18 cellular contexts compared by ENCODE assay signal in genomic region chr15:43930556-43930955, GRCh38.
A peak's percentile ranks its signal among the peaks of the same experiment; 100 is the strongest.
DNase-seq lines count a peak whose midpoint lies in the region; ATAC-seq, FAIRE-seq and TF ChIP-seq lines count a peak whose summit lies in the region.
"Had no signal": no experiment of that assay in that cellular context is flagged by ENCODE, and none has a peak within 500 bp of the region (broad histone marks: within the 10 kb centered on the region; RNA-seq: fewer than 3 reads in every experiment).

No MANE protein-coding gene starts in this region.

- H3K27me3 Mint-ChIP-seq in GM23338 (ENCODE audit: insufficient read depth, low read depth, poor library complexity): peaks cover 9% of the 10 kb centered on the region
- H3K27me3 Mint-ChIP-seq in activated naive CD4-positive, alpha-beta T cell treated with anti-CD3 and anti-CD28 coated beads, Interleukin-2, amount 10 ng/mL, durations not matched to agents 7 days and 5 days: peaks cover 16% of the 10 kb centered on the region

- H2BK12ac ChIP-seq in H1 (ENCODE audit: low read depth, low read length): peak overlapping the region; percentile 83; the same call in 1 of the 2 replicates

- no peak overlapping the region for H4K8ac ChIP-seq in H1 (ENCODE audit: extremely low read depth, insufficient read depth, low read length)

- no peak for TF ChIP-seq CTCF in GM23338 (conservative IDR thresholded peaks at IDR 0.05; ENCODE audit: low read depth in 2 of 2)
- TF ChIP-seq CTCF in OCI-LY1 (IDR thresholded peaks at IDR 0.05; ENCODE audit: low read length): no peak
- no peak for TF ChIP-seq CTCF in H1 (IDR thresholded peaks at IDR 0.05; ENCODE audit: control extremely low read depth in 1 of 3, insufficient read depth in 1 of 3, low read depth in 1 of 3, low read length in 3 of 3)
- TF ChIP-seq CTCF in spleen (IDR thresholded peaks at IDR 0.05 in 8 of 11, conservative IDR thresholded peaks at IDR 0.05 in 3 of 11): no peak

- no peak overlapping the region for H3K23ac ChIP-seq in H1 (ENCODE audit: insufficient read length)

- POLR2A ChIA-PET in H1 (lab: Charles Lee; ENCODE audit: partially characterized antibody): interaction anchor here (0.6 to 1.6 kb wide), 5 partner anchors 9 to 497 kb away, joined by 3 to 4 read pairs (median 3); partner anchors contain the start of gene CTDSPL2

- H3K36me3 ChIP-seq in GM23338 (ENCODE audit: insufficient read depth) (no peaks in the 10 kb centered on the region), OCI-LY1 (ENCODE audit: insufficient read depth, low read length) (no peaks in the 10 kb centered on the region), H1 (ENCODE audit: control insufficient read depth in 2 of 4, insufficient read depth in 4 of 4, low read length in 3 of 4) (no peaks in the 10 kb centered on the region), spleen (no peaks in the 10 kb centered on the region)
- H3K36me3 ChIP-seq: lower lobe of right lung, SJSA1, tibial nerve had no signal

- no peak for ATAC-seq in GM23338
- ATAC-seq: activated T-cell treated with anti-CD3 and anti-CD28 coated beads, Interleukin-2, amount 50 U/mL, for 4 hours; K562; lower lobe of right lung; sciatic nerve had no signal

- FAIRE-seq in H1 (lab: Jason Lieb, UNC): no peak
- FAIRE-seq: K562 had no signal

- H3K27ac ChIP-seq in GM23338 (ENCODE audit: low read depth) (no peak overlapping the region; the same call in 1 of the 2 replicates), OCI-LY1 (ENCODE audit: low read depth, low read length, poor library complexity, severe bottlenecking) (peak overlapping the region; percentile 28), H1 (ENCODE audit: low read depth, low read length) (peak overlapping the region; percentile 32; the same call in 1 of the 2 replicates), spleen (no peak overlapping the region)
- H3K27ac ChIP-seq: lower lobe of right lung, SJSA1, tibial nerve had no signal

- H3K56ac ChIP-seq in H1 (replicated peaks; ENCODE audit: insufficient read length, low read depth, low read length): peak overlapping the region; percentile 3

- no peak for DNase-seq in GM23338 (ENCODE audit: low spot score)
- DNase-seq in H1 (ENCODE audit: low read depth in 1 of 2, low spot score in 2 of 2): no peak
- peak; percentile 57 for DNase-seq in spleen
- DNase-seq in NCI-H82 treated with DMSO at 0.1 percent for 48 hours (lab: John Stamatoyannopoulos, UW; ENCODE audit: unreplicated experiment): no peak
- no peak for DNase-seq in NCI-H1092 treated with DMSO at 0.1 percent for 48 hours (lab: John Stamatoyannopoulos, UW)
- DNase-seq in DMS79 (lab: John Stamatoyannopoulos, UW): no peak
- DNase-seq in activated naive CD4-positive, alpha-beta T cell treated with anti-CD3 and anti-CD28 coated beads, Interleukin-2, amount 10 ng/mL, durations not matched to agents 7 days and 5 days: no peak
- DNase-seq: activated CD4-positive, alpha-beta T cell treated with anti-CD3 and anti-CD28 coated beads, Interleukin-2, amount 50 U/mL, for 1 hour; activated T-cell treated with anti-CD3 and anti-CD28 coated beads, Interleukin-2, amount 50 U/mL, for 4 hours; HFFc6; lower lobe of right lung; NCI-H1105; NCI-H2171 had no signal

- H2BK20ac ChIP-seq in H1 (ENCODE audit: low read length): peak overlapping the region; percentile 62

- peak overlapping the region; percentile 33; the same call in 1 of the 2 replicates for H3K18ac ChIP-seq in H1 (ENCODE audit: extremely low read depth, low read length)

- no peak overlapping the region for H2BK15ac ChIP-seq in H1 (ENCODE audit: low read length)

- H3K9ac ChIP-seq in OCI-LY1 (ENCODE audit: low read length) (no peak overlapping the region), H1 (replicated peaks in 1 of 4; ENCODE audit: extremely low read depth in 1 of 4, low read depth in 3 of 4, low read length in 3 of 4) (no peak overlapping the region)

- H2AFZ ChIP-seq in GM23338 (no peak overlapping the region), OCI-LY1 (ENCODE audit: low read length) (no peak overlapping the region), H1 (ENCODE audit: low read length) (no peak overlapping the region)

- no peaks in the 10 kb centered on the region for H3K79me2 ChIP-seq in GM23338 (replicated peaks; ENCODE audit: insufficient read depth)
- H3K79me2 ChIP-seq in OCI-LY1 (ENCODE audit: insufficient read depth, low read length): no peaks in the 10 kb centered on the region
- no peaks in the 10 kb centered on the region for H3K79me2 ChIP-seq in H1 (ENCODE audit: control insufficient read depth in 1 of 2, insufficient read depth in 2 of 2, low read length in 2 of 2)

- H3F3A ChIP-seq in GM23338 (replicated peaks; ENCODE audit: low read depth): peaks cover 9% of the 10 kb centered on the region; the same call in 1 of the 2 replicates
- no peaks in the 10 kb centered on the region for H3F3A ChIP-seq in OCI-LY1 (ENCODE audit: insufficient read depth, low read length)

- no peak overlapping the region for H3K27ac Mint-ChIP-seq in GM23338
- no peak overlapping the region for H3K27ac Mint-ChIP-seq in activated naive CD4-positive, alpha-beta T cell treated with anti-CD3 and anti-CD28 coated beads, Interleukin-2, amount 10 ng/mL, durations not matched to agents 7 days and 5 days
- H3K27ac Mint-ChIP-seq: HFFc6 had no signal

- peak overlapping the region; percentile 58 for H4K91ac ChIP-seq in H1 (replicated peaks; ENCODE audit: insufficient read length, low read length)

- no peak overlapping the region for H4K5ac ChIP-seq in H1 (ENCODE audit: insufficient read length, low read depth, low read length)

- no peaks in the 10 kb centered on the region for H3K27me3 ChIP-seq in GM23338 (ENCODE audit: insufficient read depth)
- no peaks in the 10 kb centered on the region; the same call in 1 of the 2 replicates for H3K27me3 ChIP-seq in OCI-LY1 (ENCODE audit: insufficient read depth, low read length)
- H3K27me3 ChIP-seq in H1 (replicated peaks in 1 of 4; ENCODE audit: control insufficient read depth in 3 of 4, extremely low read depth in 1 of 4, insufficient read depth in 3 of 4, low read length in 3 of 4): no peaks in the 10 kb centered on the region
- H3K27me3 ChIP-seq in spleen (replicated peaks in 1 of 7): peaks cover 0 to 10% (median 0%) of the 10 kb centered on the region in 7 donors
- H3K27me3 ChIP-seq: SJSA1, tibial nerve had no signal

- H3K9me3 Mint-ChIP-seq in GM23338: no peaks in the 10 kb centered on the region
- H3K9me3 Mint-ChIP-seq in activated naive CD4-positive, alpha-beta T cell treated with anti-CD3 and anti-CD28 coated beads, Interleukin-2, amount 10 ng/mL, durations not matched to agents 7 days and 5 days: no peaks in the 10 kb centered on the region
- H3K9me3 Mint-ChIP-seq: activated T-cell treated with anti-CD3 and anti-CD28 coated beads, Interleukin-2, amount 50 U/mL, for 4 hours; HFFc6 had no signal

- H3K4me2 ChIP-seq in GM23338 (peak overlapping the region; percentile 61), OCI-LY1 (ENCODE audit: low read length) (peak overlapping the region; percentile 22; the same call in 1 of the 2 replicates), H1 (ENCODE audit: insufficient read depth in 1 of 2, low read depth in 2 of 2, low read length in 2 of 2) (peak overlapping the region; percentile 32 to 45; a peak in 3 of 4 replicates)

- H2BK5ac ChIP-seq in H1 (ENCODE audit: low read depth, low read length): peak overlapping the region; percentile 18; the same call in 1 of the 2 replicates

- no peak overlapping the region; the same call in 1 of the 2 replicates for H2AK5ac ChIP-seq in H1 (ENCODE audit: low read depth, low read length)

- H3K36me3 Mint-ChIP-seq in GM23338 (ENCODE audit: low read depth): no peaks in the 10 kb centered on the region
- no peaks in the 10 kb centered on the region for H3K36me3 Mint-ChIP-seq in activated naive CD4-positive, alpha-beta T cell treated with anti-CD3 and anti-CD28 coated beads, Interleukin-2, amount 10 ng/mL, durations not matched to agents 7 days and 5 days

- peaks cover 60% of the 10 kb centered on the region for H3K4me1 ChIP-seq in GM23338 (ENCODE audit: insufficient read depth)
- peaks cover 18% of the 10 kb centered on the region for H3K4me1 ChIP-seq in OCI-LY1 (ENCODE audit: insufficient read depth, low read length, severe bottlenecking)
- peaks cover 26 to 51% (median 35%) of the 10 kb centered on the region in 4 experiments; a peak in 6 of 7 replicates for H3K4me1 ChIP-seq in H1 (replicated peaks in 1 of 4; ENCODE audit: control insufficient read depth in 3 of 4, insufficient read depth in 4 of 4, low read length in 3 of 4)
- peaks cover 0 to 5% (median 0%) of the 10 kb centered on the region in 6 donors for H3K4me1 ChIP-seq in spleen
- H3K4me1 ChIP-seq: lower lobe of right lung had no signal

- intact Hi-C loops in spleen (cut with DNase I; ENCODE audit: low total_unique reads): no loop called here

- H4K20me1 ChIP-seq in GM23338 (replicated peaks; ENCODE audit: insufficient read depth) (no peaks in the 10 kb centered on the region), OCI-LY1 (ENCODE audit: insufficient read depth, low read length) (no peaks in the 10 kb centered on the region), H1 (replicated peaks in 1 of 2; ENCODE audit: control insufficient read depth in 1 of 2, insufficient read depth in 2 of 2, low read length in 2 of 2) (no peaks in the 10 kb centered on the region)

- H3K23me2 ChIP-seq in H1 (ENCODE audit: low read depth, low read length): no peaks in the 10 kb centered on the region

- H3K9me3 ChIP-seq in OCI-LY1 (ENCODE audit: low read length): no peaks in the 10 kb centered on the region
- H3K9me3 ChIP-seq in H1 (ENCODE audit: insufficient read depth in 2 of 2, low read depth in 1 of 2, low read length in 1 of 2): no peaks in the 10 kb centered on the region
- no peaks in the 10 kb centered on the region for H3K9me3 ChIP-seq in spleen
- H3K9me3 ChIP-seq: lower lobe of right lung, SJSA1, tibial nerve had no signal

- H3K14ac ChIP-seq in H1 (ENCODE audit: insufficient read length): no peak overlapping the region

- H3K9me2 ChIP-seq in GM23338 (ENCODE audit: insufficient read depth) (peaks cover 8% of the 10 kb centered on the region; the same call in 1 of the 2 replicates), OCI-LY1 (ENCODE audit: low read depth, low read length) (no peaks in the 10 kb centered on the region)

- 94% methylated on average over 5 of the region's 5 CpGs; no CpG with 5 or more reads in 1 of the 2 experiments for WGBS in H1 (ENCODE audit: extremely low coverage in 1 of 2, insufficient coverage in 1 of 2, insufficient read length in 1 of 2, insufficient replicate concordance in 2 of 2, low coverage in 1 of 2, low lambda C conversion rate in 2 of 2, missing lambda C conversion rate in 1 of 2), 2 experiments
- 75 to 92% (median 82%) methylated on average over 5 of the region's 5 CpGs for WGBS in spleen, 5 donors

- H3K79me1 ChIP-seq in H1 (ENCODE audit: low read depth, low read length): no peaks in the 10 kb centered on the region

- H3K4me3 Mint-ChIP-seq in GM23338: no peak overlapping the region
- no peak overlapping the region for H3K4me3 Mint-ChIP-seq in activated naive CD4-positive, alpha-beta T cell treated with anti-CD3 and anti-CD28 coated beads, Interleukin-2, amount 10 ng/mL, durations not matched to agents 7 days and 5 days
- H3K4me3 Mint-ChIP-seq: activated T-cell treated with anti-CD3 and anti-CD28 coated beads, Interleukin-2, amount 50 U/mL, for 4 hours; HFFc6 had no signal

- TF ChIP-seq RAD21 in H1 (IDR thresholded peaks at IDR 0.05 in 1 of 2, conservative IDR thresholded peaks at IDR 0.05 in 1 of 2; ENCODE audit: low read depth in 2 of 2, low read length in 2 of 2): no peak

- TF ChIP-seq POLR2A in H1 (IDR thresholded peaks at IDR 0.05; ENCODE audit: control extremely low read depth in 1 of 2, low read depth in 2 of 2, low read length in 2 of 2) (no peak), spleen (IDR thresholded peaks at IDR 0.05) (no peak)

- TF ChIP-seq EP300 in H1 (IDR thresholded peaks at IDR 0.05; ENCODE audit: borderline replicate concordance in 1 of 2, low read depth in 2 of 2, low read length in 2 of 2): no peak

- no peak overlapping the region for H3K4me3 ChIP-seq in GM23338
- no peak overlapping the region for H3K4me3 ChIP-seq in OCI-LY1 (ENCODE audit: low read depth, low read length, poor library complexity, severe bottlenecking)
- no peak overlapping the region for H3K4me3 ChIP-seq in H1 (ENCODE audit: extremely low read depth in 1 of 4, insufficient read depth in 2 of 4, low read depth in 3 of 4, low read length in 4 of 4)
- no peak overlapping the region for H3K4me3 ChIP-seq in spleen
- H3K4me3 ChIP-seq: K562, lower lobe of right lung, SJSA1, tibial nerve had no signal

- CTCF ChIA-PET in H1 (lab: Charles Lee; ENCODE audit: partially characterized antibody): interaction anchor here (0.9 to 11.2 kb wide), 7 partner anchors 9 to 136 kb away, joined by 3 to 84 read pairs (median 8); no protein-coding TSS in a partner anchor
- CTCF ChIA-PET in activated naive CD4-positive, alpha-beta T cell treated with anti-CD3 and anti-CD28 coated beads, Interleukin-2, amount 10 ng/mL, durations not matched to agents 7 days and 5 days (lab: Charles Lee): no interaction called here

- H3K4me1 Mint-ChIP-seq in GM23338: peaks cover 77% of the 10 kb centered on the region
- no peaks in the 10 kb centered on the region for H3K4me1 Mint-ChIP-seq in activated naive CD4-positive, alpha-beta T cell treated with anti-CD3 and anti-CD28 coated beads, Interleukin-2, amount 10 ng/mL, durations not matched to agents 7 days and 5 days

- H2BK120ac ChIP-seq in H1 (replicated peaks; ENCODE audit: low read depth, low read length): peak overlapping the region; percentile 5

- peak overlapping the region; percentile 89 for H3K4ac ChIP-seq in H1 (replicated peaks; ENCODE audit: insufficient read length, low read depth, low read length)

Comparison
In these comparisons a context has a peak if more than half of its experiments do, and no peak if none do; other contexts are left out.
1. H3K27ac ChIP-seq: peak in OCI-LY1 (single experiment) and H1 (single experiment); none in GM23338 (single experiment) and spleen (0 of 8).
2. Peak in every context shown above with its lines, with median percentiles within 50 percentile points of each other: H3K4me2 ChIP-seq.